19 cellular contexts compared by ENCODE assay signal in the genomic region with DNA sequence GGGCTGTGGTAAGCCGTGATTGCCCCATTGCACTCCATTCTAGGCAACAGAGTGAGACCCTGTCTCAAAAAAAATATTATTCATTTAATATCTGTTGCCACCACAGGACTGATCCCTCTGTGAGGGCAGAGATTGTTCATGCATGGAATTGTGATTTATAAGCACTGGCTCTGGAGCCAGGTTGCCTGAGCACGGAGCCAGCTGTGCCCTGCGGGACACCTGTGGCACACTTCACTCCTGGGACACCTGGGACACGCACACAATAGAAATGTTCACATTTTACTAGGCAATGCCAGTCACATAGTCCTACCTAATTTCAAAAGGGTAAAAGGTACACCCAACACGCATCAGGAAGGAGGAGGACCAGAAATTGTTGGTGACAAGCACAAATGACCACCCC.
"Had no signal": no experiment of that assay in that cellular context is flagged by ENCODE, and none has a peak within 500 bp of the region (broad histone marks: within the 10 kb centered on the region; RNA-seq: fewer than 3 reads in every experiment).

No MANE protein-coding gene starts in this region.

- H3K36me3 Mint-ChIP-seq: immature natural killer cell; memory B cell; naive thymus-derived CD4-positive, alpha-beta T cell had no signal

- H3K27ac Mint-ChIP-seq: immature natural killer cell; memory B cell; naive thymus-derived CD4-positive, alpha-beta T cell had no signal

- H3K4me1 Mint-ChIP-seq: immature natural killer cell; memory B cell; naive thymus-derived CD4-positive, alpha-beta T cell had no signal

- H3K9me3 Mint-ChIP-seq: immature natural killer cell; memory B cell; naive thymus-derived CD4-positive, alpha-beta T cell had no signal

- DNase-seq: dermis blood vessel endothelial cell; dorsolateral prefrontal cortex; effector CD4-positive, alpha-beta T cell; effector memory CD4-positive, alpha-beta T cell; foreskin keratinocyte; heart left ventricle; hypothalamus; immature natural killer cell; islet precursor cell; kidney; kidney glomerular epithelial cell; left colon; left ventricle myocardium inferior; mammary epithelial cell; midbrain; naive thymus-derived CD4-positive, alpha-beta T cell had no signal

- H3K4me3 Mint-ChIP-seq: immature natural killer cell; memory B cell; naive thymus-derived CD4-positive, alpha-beta T cell had no signal

- ATAC-seq: foreskin keratinocyte; gastroesophageal sphincter; heart left ventricle; left colon; left lobe of liver; naive thymus-derived CD4-positive, alpha-beta T cell had no signal
